18 cellular contexts compared by ENCODE assay signal in genomic region chr21:34530264-34530663, GRCh38. TPM values are rescaled to one million over a fixed set of nuclear protein-coding genes. Genes with fewer than 3 reads are reported as not detected.
A peak's percentile ranks its signal among the peaks of the same experiment; 100 is the strongest.
DNase-seq lines count a peak whose midpoint lies in the region; FAIRE-seq and TF ChIP-seq lines count a peak whose summit lies in the region.
"Had no signal": no experiment of that assay in that cellular context is flagged by ENCODE, and none has a peak within 500 bp of the region (broad histone marks: within the 10 kb centered on the region; RNA-seq: fewer than 3 reads in every experiment).

No MANE protein-coding gene starts in this region.

- H3K9me3 ChIP-seq in WERI-Rb-1 (ENCODE audit: severe bottlenecking): no peaks in the 10 kb centered on the region
- no peaks in the 10 kb centered on the region for H3K9me3 ChIP-seq in suprapubic skin

- H3K27ac ChIP-seq in WERI-Rb-1 (no peak overlapping the region), suprapubic skin (no peak overlapping the region)
- H3K27ac ChIP-seq: epithelial cell of prostate had no signal

- H3K4me3 ChIP-seq in AG10803 (ENCODE audit: low read length) (no peak overlapping the region), WERI-Rb-1 (ENCODE audit: low read depth, low read length) (no peak overlapping the region), suprapubic skin (no peak overlapping the region)
- H3K4me3 ChIP-seq: GM12878, right atrium auricular region had no signal

- FAIRE-seq in GM12892 (lab: Jason Lieb, UNC): no peak
- FAIRE-seq: GM12878 had no signal

- TF ChIP-seq CTCF in AG10803 (conservative IDR thresholded peaks at IDR 0.05; ENCODE audit: low read length): no peak
- no peak for TF ChIP-seq CTCF in WERI-Rb-1 (IDR thresholded peaks at IDR 0.05; ENCODE audit: low read depth, low read length)
- no peak for TF ChIP-seq CTCF in suprapubic skin (IDR thresholded peaks at IDR 0.05)

- TF ChIP-seq POLR2A in suprapubic skin (IDR thresholded peaks at IDR 0.05): no peak
- no peak for TF ChIP-seq POLR2A in GM12892 (IDR thresholded peaks at IDR 0.05; ENCODE audit: low read depth, low read length)

- DNase-seq in AG10803 (ENCODE audit: low read depth) (peak; percentile 86), NCI-H226 (peak; percentile 61), dedifferentiated amniotic fluid mesenchymal stem cell (ENCODE audit: extremely low spot score) (peak; percentile 42), myocyte (ENCODE audit: low read depth) (peak; percentile 33), NCI-H1694 treated with DMSO at 0.1 percent for 48 hours (lab: John Stamatoyannopoulos, UW) (no peak), WERI-Rb-1 (no peak), suprapubic skin (ENCODE audit: low spot score in 2 of 2) (no peak), GM12892 (ENCODE audit: insufficient read length) (no peak)
- DNase-seq: activated effector memory CD4-positive, alpha-beta T cell treated with anti-CD3 and anti-CD28 coated beads, Interleukin-2, amount 50 U/mL, for 16 hours; anterior cingulate cortex; COR-L47; dermis blood vessel endothelial cell; NCI-H524; SIG-M5; stimulated activated naive CD8-positive, alpha-beta T cell treated with anti-CD3 and anti-CD28 coated beads, Interleukin-15, amount 100 ng/mL, for 72 hours had no signal

- TF ChIP-seq EP300 in suprapubic skin (IDR thresholded peaks at IDR 0.05): no peak

- H3K36me3 ChIP-seq in WERI-Rb-1 (no peaks in the 10 kb centered on the region), suprapubic skin (no peaks in the 10 kb centered on the region)
- H3K36me3 ChIP-seq: right atrium auricular region had no signal

- no peaks in the 10 kb centered on the region for H3K27me3 ChIP-seq in WERI-Rb-1 (ENCODE audit: insufficient read depth, low read depth, severe bottlenecking)
- H3K27me3 ChIP-seq in suprapubic skin: no peaks in the 10 kb centered on the region
- H3K27me3 ChIP-seq: right atrium auricular region had no signal

- H3K4me1 ChIP-seq in suprapubic skin: peaks cover 29% of the 10 kb centered on the region

RNA-seq across cellular contexts. Expression of gene KCNE1, which starts 18.3 kb away (rescaled TPM):
- total RNA-seq in myocyte (0.45 TPM in 1 of 2 replicates, not detected in the other), suprapubic skin (1 to 10 TPM in 1 of 4 donors, under 1 TPM in 3; 0.34 to 1.7 (median 0.58) TPM)
- 0.16 TPM for polyA plus RNA-seq in myocyte (2012)
- polyA plus RNA-seq in GM12892 (2012; ENCODE audit: missing spikeins): not detected

Comparison
In these comparisons a context has a peak if more than half of its experiments do, and no peak if none do; other contexts are left out.
1. DNase-seq: peak in AG10803 (single experiment), NCI-H226 (single experiment), dedifferentiated amniotic fluid mesenchymal stem cell (single experiment) and myocyte (single experiment); none in NCI-H1694 treated with DMSO at 0.1 percent for 48 hours (single experiment), WERI-Rb-1 (single experiment), suprapubic skin (0 of 2) and GM12892 (single experiment).